ENCODE assay signal across 13 cellular contexts in the genomic region with DNA sequence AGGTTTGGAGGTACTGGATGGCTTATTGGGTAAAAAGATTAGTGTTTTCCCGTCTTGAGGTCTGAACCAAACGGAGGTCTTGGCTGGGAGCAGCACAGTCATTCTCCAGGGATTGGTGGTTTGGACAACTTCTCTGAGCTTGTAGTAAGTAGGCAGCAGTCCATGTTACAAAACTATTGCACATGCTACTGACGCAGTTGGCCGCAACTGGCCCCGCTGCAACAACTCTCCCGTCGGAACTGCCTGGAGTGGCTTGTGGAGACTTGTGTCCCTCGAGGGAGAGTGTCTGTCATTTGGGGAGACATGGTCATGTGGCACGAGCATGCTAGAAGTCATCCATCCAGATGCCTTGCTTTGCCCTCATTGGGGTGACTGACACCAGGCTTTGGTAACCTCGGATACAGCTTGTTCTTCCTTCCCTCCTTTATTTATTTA.
DNase-seq lines count a peak whose midpoint lies in the region; ATAC-seq and TF ChIP-seq lines count a peak whose summit lies in the region.
"Had no signal": no experiment of that assay in that cellular context is flagged by ENCODE, and none has a peak within 500 bp of the region (broad histone marks: within the 10 kb centered on the region; RNA-seq: fewer than 3 reads in every experiment).

No MANE protein-coding gene starts in this region.

- H3K27ac ChIP-seq in breast epithelium (peak overlapping the region; percentile 69 to 81), gastroesophageal sphincter (peak overlapping the region; percentile 44 to 78 (median 73)), prostate gland (peak overlapping the region; percentile 11 to 57)
- no peak overlapping the region for H3K27ac ChIP-seq in CD8-positive, alpha-beta T cell (ENCODE audit: low read depth, low read length)
- H3K27ac ChIP-seq: 22Rv1, KMS-11 had no signal

- H3K4me1 ChIP-seq in breast epithelium (peaks cover 13 to 37% of the 10 kb centered on the region in 2 donors), gastroesophageal sphincter (peaks cover 17 to 98% (median 42%) of the 10 kb centered on the region in 3 donors), prostate gland (replicated peaks) (peaks cover 12% of the 10 kb centered on the region)
- no peaks in the 10 kb centered on the region for H3K4me1 ChIP-seq in CD8-positive, alpha-beta T cell (ENCODE audit: insufficient read depth, low read length)

- no peak overlapping the region for H3K4me3 Mint-ChIP-seq in MCF 10A (ENCODE audit: unreplicated experiment)
- no peak overlapping the region for H3K4me3 Mint-ChIP-seq in CD8-positive, alpha-beta T cell
- H3K4me3 Mint-ChIP-seq: activated naive CD8-positive, alpha-beta T cell treated with anti-CD3 and anti-CD28 coated beads for 36 hours; HFFc6 had no signal

- no peak overlapping the region for H3K27ac Mint-ChIP-seq in MCF 10A (ENCODE audit: low read depth, unreplicated experiment)
- H3K27ac Mint-ChIP-seq in CD8-positive, alpha-beta T cell, result no peak overlapping the region
- H3K27ac Mint-ChIP-seq: activated naive CD8-positive, alpha-beta T cell treated with anti-CD3 and anti-CD28 coated beads for 36 hours; HFFc6 had no signal

- ATAC-seq in gastroesophageal sphincter, result peak; percentile 72
- ATAC-seq in CD8-positive, alpha-beta T cell, result no peak
- no peak for ATAC-seq in GM18868 (IDR thresholded peaks at IDR 0.05; ENCODE audit: unreplicated experiment)
- ATAC-seq in omental fat pad (ENCODE audit: low FRiP score), result no peak

- peaks cover 13% of the 10 kb centered on the region for H3K4me1 Mint-ChIP-seq in MCF 10A (ENCODE audit: insufficient read depth, unreplicated experiment)
- H3K4me1 Mint-ChIP-seq in CD8-positive, alpha-beta T cell (ENCODE audit: low read depth), result peaks cover 10% of the 10 kb centered on the region

- no peaks in the 10 kb centered on the region for H3K9me3 Mint-ChIP-seq in MCF 10A (ENCODE audit: unreplicated experiment)
- no peaks in the 10 kb centered on the region for H3K9me3 Mint-ChIP-seq in CD8-positive, alpha-beta T cell
- H3K9me3 Mint-ChIP-seq: activated naive CD8-positive, alpha-beta T cell treated with anti-CD3 and anti-CD28 coated beads for 36 hours; HFFc6 had no signal

- DNase-seq in breast epithelium (ENCODE audit: low spot score in 2 of 2), result peak in 1 of 2 donors; percentile 85
- DNase-seq in MCF 10A (ENCODE audit: unreplicated experiment), result no peak
- DNase-seq in prostate gland (ENCODE audit: low spot score), result peak; percentile 72
- DNase-seq in CD8-positive, alpha-beta T cell, result no peak
- DNase-seq in stimulated activated CD4-positive, alpha-beta T cell treated with anti-CD3 and anti-CD28 coated beads, Interleukin-4, amount 100 ng/mL, for 24 hours, result no peak
- DNase-seq in omental fat pad (ENCODE audit: low spot score), result no peak
- DNase-seq: activated naive CD8-positive, alpha-beta T cell treated with anti-CD3 and anti-CD28 coated beads for 36 hours; HFFc6; stimulated activated naive CD4-positive, alpha-beta T cell had no signal

- H3K9me3 ChIP-seq in breast epithelium (no peaks in the 10 kb centered on the region), gastroesophageal sphincter (no peaks in the 10 kb centered on the region), prostate gland (no peaks in the 10 kb centered on the region)
- H3K9me3 ChIP-seq in CD8-positive, alpha-beta T cell (ENCODE audit: low read length), result no peaks in the 10 kb centered on the region

- CTCF ChIA-PET in MCF 10A (lab: Yijun Ruan, JAX), result interaction anchor here (1.3 kb wide), 1 partner anchor 471 kb away, joined by 4 read pairs; no protein-coding TSS in a partner anchor
- CTCF ChIA-PET in CD8-positive, alpha-beta T cell (lab: Charles Lee), result interaction anchor here (2.0 kb wide), 1 partner anchor 399 kb away, joined by 7 read pairs; no protein-coding TSS in a partner anchor

- no peaks in the 10 kb centered on the region for H3K27me3 Mint-ChIP-seq in MCF 10A (ENCODE audit: insufficient read depth, unreplicated experiment)
- H3K27me3 Mint-ChIP-seq in CD8-positive, alpha-beta T cell (ENCODE audit: low read depth), result no peaks in the 10 kb centered on the region
- H3K27me3 Mint-ChIP-seq: activated naive CD8-positive, alpha-beta T cell treated with anti-CD3 and anti-CD28 coated beads for 36 hours had no signal

- intact Hi-C loops in breast epithelium (cut with DNase I; ENCODE audit: low total_unique reads) (loop anchor here (10.0 kb wide), 1 partner anchor 394 kb away; no protein-coding TSS in a partner anchor), MCF 10A (cut with micrococcal nuclease) (no loop called here), prostate gland (cut with DNase I) (no loop called here)
- intact Hi-C loops in CD8-positive, alpha-beta T cell (cut with DNase I, micrococcal nuclease), result no loop called here

- TF ChIP-seq CTCF in breast epithelium (IDR thresholded peaks at IDR 0.05) (no peak), MCF 10A (IDR thresholded peaks at IDR 0.05; ENCODE audit: unreplicated experiment) (no peak), gastroesophageal sphincter (IDR thresholded peaks at IDR 0.05) (no peak), prostate gland (IDR thresholded peaks at IDR 0.05) (no peak), omental fat pad (IDR thresholded peaks at IDR 0.05) (no peak)
- TF ChIP-seq CTCF in CD8-positive, alpha-beta T cell (IDR thresholded peaks at IDR 0.05), result no peak

- WGBS in gastroesophageal sphincter (ENCODE audit: low coverage in 1 of 2), 2 donors, result 50 to 83% methylated on average over 2 to 3 of the region's 10 CpGs
- 42% methylated on average over 10 of the region's 10 CpGs for WGBS in prostate gland

- no peak overlapping the region for H3K4me3 ChIP-seq in breast epithelium
- H3K4me3 ChIP-seq in gastroesophageal sphincter, result no peak overlapping the region
- no peak overlapping the region for H3K4me3 ChIP-seq in prostate gland
- H3K4me3 ChIP-seq in CD8-positive, alpha-beta T cell (ENCODE audit: low read depth, low read length), result no peak overlapping the region

- H3K36me3 ChIP-seq in breast epithelium, result no peaks in the 10 kb centered on the region
- no peaks in the 10 kb centered on the region for H3K36me3 ChIP-seq in gastroesophageal sphincter
- no peaks in the 10 kb centered on the region for H3K36me3 ChIP-seq in prostate gland
- no peaks in the 10 kb centered on the region for H3K36me3 ChIP-seq in CD8-positive, alpha-beta T cell (ENCODE audit: insufficient read depth, low read length)

- H3K36me3 Mint-ChIP-seq in MCF 10A (ENCODE audit: insufficient read depth, unreplicated experiment), result no peaks in the 10 kb centered on the region
- H3K36me3 Mint-ChIP-seq in CD8-positive, alpha-beta T cell, result no peaks in the 10 kb centered on the region
- H3K36me3 Mint-ChIP-seq: activated naive CD8-positive, alpha-beta T cell treated with anti-CD3 and anti-CD28 coated beads for 36 hours had no signal

- POLR2A ChIA-PET in MCF 10A (lab: Yijun Ruan, JAX), result no interaction called here
- POLR2A ChIA-PET in CD8-positive, alpha-beta T cell (lab: Charles Lee), result no interaction called here

- BruUV-seq in MCF 10A (replicated peaks; lab: Mats Ljungman, UMichigan), result no TSS peak

- H3K27me3 ChIP-seq in breast epithelium (no peaks in the 10 kb centered on the region), gastroesophageal sphincter (no peaks in the 10 kb centered on the region), prostate gland (replicated peaks; ENCODE audit: insufficient read depth) (no peaks in the 10 kb centered on the region)
- H3K27me3 ChIP-seq in CD8-positive, alpha-beta T cell (ENCODE audit: insufficient read depth, low read length), result no peaks in the 10 kb centered on the region

- TF ChIP-seq EP300 in gastroesophageal sphincter (IDR thresholded peaks at IDR 0.05), result no peak

- TF ChIP-seq POLR2A in breast epithelium (IDR thresholded peaks at IDR 0.05) (no peak), gastroesophageal sphincter (IDR thresholded peaks at IDR 0.05) (no peak), prostate gland (IDR thresholded peaks at IDR 0.05) (no peak)
